14 cellular contexts compared by ENCODE assay signal in the genomic region with DNA sequence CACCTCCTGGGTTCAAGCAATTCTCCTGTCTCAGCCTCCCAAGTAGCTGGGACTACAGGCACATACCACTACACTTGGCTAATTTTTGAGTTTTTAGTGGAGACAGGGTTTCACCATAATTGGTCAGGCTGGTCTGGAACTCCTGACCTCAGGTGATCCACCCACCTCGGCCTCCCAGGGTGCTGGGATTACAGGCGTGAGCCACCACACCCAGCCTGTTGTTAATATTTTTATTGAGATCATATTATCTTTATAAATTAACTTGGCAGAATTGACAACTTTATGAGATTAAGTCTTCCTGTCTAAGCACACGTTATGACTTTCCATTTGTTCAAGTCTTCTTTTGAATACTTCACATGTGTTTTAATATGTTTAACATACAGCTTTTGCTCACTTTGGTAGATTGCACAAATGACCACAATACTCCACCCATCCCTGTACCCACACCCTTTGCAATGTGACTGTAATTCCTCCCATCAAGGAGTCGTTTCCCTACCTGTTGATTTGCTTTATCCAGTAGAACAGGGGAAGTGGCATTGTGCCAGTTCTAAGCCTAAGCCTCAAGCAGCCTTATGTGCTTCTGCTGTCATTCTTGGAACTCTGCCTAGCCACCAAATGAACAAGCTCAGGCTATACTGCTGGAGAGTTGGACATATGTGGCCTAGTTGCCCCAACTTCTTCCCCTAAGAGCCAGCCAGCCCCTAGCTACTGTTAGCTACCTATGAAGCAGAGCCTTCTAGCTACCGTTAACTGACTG.
DNase-seq lines count a peak whose midpoint lies in the region; ATAC-seq, FAIRE-seq and TF ChIP-seq lines count a peak whose summit lies in the region.
"Had no signal": no experiment of that assay in that cellular context is flagged by ENCODE, and none has a peak within 500 bp of the region (broad histone marks: within the 10 kb centered on the region; RNA-seq: fewer than 3 reads in every experiment).

No MANE protein-coding gene starts in this region.

- no peaks in the 10 kb centered on the region for H4K20me1 ChIP-seq in DND-41 (ENCODE audit: insufficient read depth, low read length)

- H3K4me3 ChIP-seq in DND-41 (ENCODE audit: low read depth in 1 of 2, low read length in 2 of 2) (no peak overlapping the region), astrocyte of the cerebellum (ENCODE audit: low read depth, low read length) (no peak overlapping the region)

- in situ Hi-C loops in astrocyte of the cerebellum (cut with HindIII; ENCODE audit: low sequenced_read_pairs) = no loop called here

- peaks cover 4% of the 10 kb centered on the region; the same call in 1 of the 2 replicates for H3K79me2 ChIP-seq in DND-41 (ENCODE audit: insufficient read depth, low read length)

- no peak for TF ChIP-seq CTCF in DND-41 (IDR thresholded peaks at IDR 0.05; ENCODE audit: borderline replicate concordance, extremely low read depth, low read length, poor library complexity, severe bottlenecking)
- TF ChIP-seq CTCF in astrocyte of the cerebellum (IDR thresholded peaks at IDR 0.05; ENCODE audit: low read depth, low read length, missing control alignments) = no peak

- H3K27ac ChIP-seq in DND-41 (ENCODE audit: low read length) = no peak overlapping the region
- H3K27ac ChIP-seq: neutrophil had no signal

- no peaks in the 10 kb centered on the region; the same call in 1 of the 2 replicates for H3K4me1 ChIP-seq in DND-41 (ENCODE audit: insufficient read depth, low read length)

- H2AFZ ChIP-seq in DND-41 (ENCODE audit: low read depth, low read length) = no peak overlapping the region

- FAIRE-seq in GM19239 (lab: Jason Lieb, UNC) = no peak
- FAIRE-seq: RCC 7860 had no signal

- ATAC-seq in DND-41 (ENCODE audit: insufficient read depth, low read depth) (peak; percentile 39; the same call in 1 of the 3 replicates), HG03469 (IDR thresholded peaks at IDR 0.05; ENCODE audit: unreplicated experiment) (no peak)
- ATAC-seq: effector memory CD8-positive, alpha-beta T cell had no signal

- H3K36me3 ChIP-seq in DND-41 (ENCODE audit: insufficient read depth, low read length) = peaks cover 10% of the 10 kb centered on the region; the same call in 1 of the 2 replicates
- H3K36me3 ChIP-seq: neutrophil had no signal

- no peak for DNase-seq in DND-41
- peak; percentile 53 to 64 for DNase-seq in Kasumi-1 (lab: John Stamatoyannopoulos, UW)
- peak; percentile 55 for DNase-seq in astrocyte of the cerebellum (ENCODE audit: low read depth)
- DNase-seq in iris pigment epithelial cell (ENCODE audit: low read depth) = peak; percentile 78
- no peak for DNase-seq in stimulated activated CD4-positive, alpha-beta T cell treated with anti-CD3 and anti-CD28 coated beads, Interleukin-12 subunit alpha, Interleukin-12 subunit beta, amount 100 ng/mL, for 4 hours
- no peak for DNase-seq in NCI-H128 (lab: John Stamatoyannopoulos, UW; ENCODE audit: unreplicated experiment)
- no peak for DNase-seq in GM19239 (ENCODE audit: insufficient read length, low spot score)
- DNase-seq: activated CD4-positive, alpha-beta T cell treated with anti-CD3 and anti-CD28 coated beads, Interleukin-2, amount 10 ng/mL, durations not matched to agents 24 days and 14 days; activated naive CD4-positive, alpha-beta T cell treated with anti-CD3 and anti-CD28 coated beads for 36 hours; effector memory CD8-positive, alpha-beta T cell; stimulated activated CD4-positive, alpha-beta T cell treated with anti-CD3 and anti-CD28 coated beads, Interleukin-4, amount 100 ng/mL, for 24 hours had no signal

- no peaks in the 10 kb centered on the region for H3K27me3 ChIP-seq in DND-41 (ENCODE audit: insufficient read depth, low read length, poor library complexity)
- H3K27me3 ChIP-seq: neutrophil had no signal

- H3K9me3 ChIP-seq in DND-41 (ENCODE audit: insufficient read depth, low read length, severe bottlenecking) = no peaks in the 10 kb centered on the region
- H3K9me3 ChIP-seq: neutrophil had no signal

- H3K9ac ChIP-seq in DND-41 (ENCODE audit: low read depth, low read length) = no peak overlapping the region

- H3K4me2 ChIP-seq in DND-41 (ENCODE audit: insufficient read depth, low read length) = no peak overlapping the region

Comparison
In these comparisons a context has a peak if more than half of its experiments do, and no peak if none do; other contexts are left out.
1. DNase-seq: peak in Kasumi-1 (2 of 2), astrocyte of the cerebellum (single experiment) and iris pigment epithelial cell (single experiment); none in DND-41 (single experiment), stimulated activated CD4-positive, alpha-beta T cell treated with anti-CD3 and anti-CD28 coated beads, Interleukin-12 subunit alpha, Interleukin-12 subunit beta, amount 100 ng/mL, for 4 hours (single experiment), NCI-H128 (single experiment) and GM19239 (single experiment).